26 cellular contexts compared by ENCODE assay signal in the genomic region with DNA sequence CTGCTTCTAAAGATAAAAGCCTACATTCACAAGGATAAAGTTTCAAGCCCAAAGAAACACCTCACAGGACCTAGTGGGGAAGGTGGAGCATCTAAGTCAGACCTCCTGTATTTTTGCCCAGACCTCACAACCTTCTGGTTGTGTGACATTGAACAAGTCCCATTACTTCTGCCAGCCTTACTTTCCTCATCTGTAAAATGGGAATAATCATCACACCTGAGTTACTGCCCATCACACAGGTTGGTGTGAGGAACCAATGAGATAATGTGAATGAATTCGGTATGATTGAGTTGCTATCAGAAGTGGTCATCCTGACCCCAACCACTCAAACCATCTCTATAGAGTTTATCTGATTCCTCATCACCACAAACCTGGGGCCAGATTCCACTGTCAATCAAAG. TPM values are rescaled to one million over a fixed set of nuclear protein-coding genes. Genes with fewer than 3 reads are reported as not detected.
DNase-seq lines count a peak whose midpoint lies in the region; ATAC-seq, FAIRE-seq and TF ChIP-seq lines count a peak whose summit lies in the region.
"Had no signal": no experiment of that assay in that cellular context is flagged by ENCODE, and none has a peak within 500 bp of the region (broad histone marks: within the 10 kb centered on the region; RNA-seq: fewer than 3 reads in every experiment).

No MANE protein-coding gene starts in this region.

- BruUV-seq in GM12878 (replicated peaks; lab: Mats Ljungman, UMichigan) = no TSS peak

- H3K27ac ChIP-seq in GM12878 (ENCODE audit: control insufficient read depth, insufficient read depth) = no peak overlapping the region
- H3K27ac ChIP-seq in keratinocyte (ENCODE audit: control insufficient read depth, insufficient read depth, low read length) = no peak overlapping the region
- H3K27ac ChIP-seq: BLaER1 had no signal

- TF ChIP-seq EP300 in GM12878 (IDR thresholded peaks at IDR 0.05; ENCODE audit: borderline replicate concordance in 1 of 2, control insufficient read depth in 1 of 2, low read depth in 2 of 2, low read length in 2 of 2) = no peak

- SMC1A ChIA-PET in GM12878 (lab: Charles Lee; ENCODE audit: uncharacterized antibody, unreplicated experiment) = no interaction called here

- H3K4me1 ChIP-seq in GM12878 (ENCODE audit: control insufficient read depth, insufficient read depth, low read length) = no peaks in the 10 kb centered on the region
- H3K4me1 ChIP-seq in keratinocyte (ENCODE audit: control insufficient read depth, extremely low read depth, insufficient read depth, low read length) = peaks cover 28% of the 10 kb centered on the region
- H3K4me1 ChIP-seq: BE2C had no signal

- dilution Hi-C loops in keratinocyte (cut with MboI; ENCODE audit: extremely low pct_ligation_motif_present, low sequenced_read_pairs) = no loop called here

- intact Hi-C loops in GM12878 (cut with micrococcal nuclease; ENCODE audit: unreplicated experiment) = no loop called here

- H3K27me3 ChIP-seq in GM12878 (replicated peaks in 1 of 2; ENCODE audit: control insufficient read depth in 2 of 2, insufficient read depth in 2 of 2, low read length in 1 of 2) = peaks cover 0 to 3% of the 10 kb centered on the region in 2 experiments; a peak in 1 of 4 replicates
- no peaks in the 10 kb centered on the region for H3K27me3 ChIP-seq in keratinocyte (ENCODE audit: control insufficient read depth, extremely low read depth, insufficient read depth, low read length)
- H3K27me3 ChIP-seq: BE2C, BLaER1 had no signal

- H4K20me1 ChIP-seq in GM12878 (ENCODE audit: control insufficient read depth, insufficient read depth) (no peaks in the 10 kb centered on the region), keratinocyte (ENCODE audit: control insufficient read depth, extremely low read depth, insufficient read depth, low read length) (no peaks in the 10 kb centered on the region)
- H4K20me1 ChIP-seq: BLaER1 had no signal

- no peak for TF ChIP-seq POLR2A in GM12878 (IDR thresholded peaks at IDR 0.05; ENCODE audit: low read depth, low read length)

- no peak for TF ChIP-seq RAD21 in GM12878 (IDR thresholded peaks at IDR 0.05; ENCODE audit: insufficient read depth, low read depth, low read length)

- H3K4me3 ChIP-seq in GM12878 (no peak overlapping the region), keratinocyte (ENCODE audit: control insufficient read depth in 2 of 3, extremely low read depth in 1 of 3, insufficient read depth in 2 of 3, low read depth in 1 of 3, low read length in 3 of 3) (no peak overlapping the region)
- H3K4me3 ChIP-seq: BLaER1 had no signal

- in situ Hi-C loops in GM12878 (cut with MboI) = no loop called here

- FAIRE-seq in GM12878 (lab: Jason Lieb, UNC) (peak; percentile 7), keratinocyte (lab: Jason Lieb, UNC) (no peak)
- FAIRE-seq: A204.1, GM12891, GM19239 had no signal

- CTCF ChIA-PET in HEK293T (lab: Yijun Ruan, JAX) = interaction anchor here (0.6 kb wide), 1 partner anchor 194 kb away, joined by 3 read pairs; no protein-coding TSS in a partner anchor
- CTCF ChIA-PET in GM12878 (lab: Yijun Ruan, JAX) = no interaction called here

- H3K9me3 ChIP-seq in GM12878 (replicated peaks; ENCODE audit: control insufficient read depth, insufficient read depth, low read length) (no peaks in the 10 kb centered on the region), keratinocyte (ENCODE audit: control insufficient read depth, low read depth, low read length) (no peaks in the 10 kb centered on the region)
- H3K9me3 ChIP-seq: BE2C, BLaER1 had no signal

- H3K9ac ChIP-seq in GM12878 (ENCODE audit: control insufficient read depth, insufficient read depth, low read length) (no peak overlapping the region), keratinocyte (ENCODE audit: control insufficient read depth, extremely low read depth, insufficient read depth, low read length) (peak overlapping the region; percentile 9)
- H3K9ac ChIP-seq: BLaER1 had no signal

- no peaks in the 10 kb centered on the region for H3K79me2 ChIP-seq in GM12878 (ENCODE audit: control insufficient read depth, insufficient read depth, low read length)
- H3K79me2 ChIP-seq in keratinocyte (ENCODE audit: control insufficient read depth, insufficient read depth, low read length) = no peaks in the 10 kb centered on the region

- DNase-seq in HEK293T (ENCODE audit: extremely low spot score) (no peak), GM12878 (ENCODE audit: low read depth, low spot score) (no peak), keratinocyte (ENCODE audit: low read depth, low spot score) (no peak), NCI-H345 (lab: John Stamatoyannopoulos, UW) (no peak), KG1 (lab: John Stamatoyannopoulos, UW) (no peak)
- DNase-seq: 8988T; ACHN; BE2C; C1 segment of cervical spinal cord; CD4-positive, alpha-beta memory T cell; CD4-positive, CD25-positive, alpha-beta regulatory T cell; CD8-positive, alpha-beta memory T cell; COR-L47; DMS 273 treated with DMSO at 0.1 percent for 48 hours; DMS153; DMS53; DMS79; DND-41; EL; GDM1 had no signal

- no peak for ATAC-seq in GM12878

- RAD21 ChIA-PET in GM12878 (lab: Charles Lee; ENCODE audit: unreplicated experiment) = no interaction called here

- TF ChIP-seq CTCF in GM12878 (IDR thresholded peaks at IDR 0.05 in 2 of 3, conservative IDR thresholded peaks at IDR 0.05 in 1 of 3; ENCODE audit: control insufficient read depth in 2 of 3, extremely low read depth in 1 of 3, insufficient read depth in 1 of 3, low read depth in 3 of 3, low read length in 3 of 3) (no peak), keratinocyte (optimal IDR thresholded peaks at IDR 0.05 in 1 of 3, IDR thresholded peaks at IDR 0.05 in 1 of 3, conservative IDR thresholded peaks at IDR 0.05 in 1 of 3; ENCODE audit: extremely low read depth in 1 of 3, insufficient read depth in 2 of 3, low read length in 3 of 3) (no peak)

- H2AFZ ChIP-seq in GM12878 (ENCODE audit: control insufficient read depth, low read depth, low read length) (no peak overlapping the region), keratinocyte (ENCODE audit: control insufficient read depth, low read length) (no peak overlapping the region)

- H3K9me1 ChIP-seq in keratinocyte (ENCODE audit: control insufficient read depth, extremely low read depth, insufficient read depth, low read length) = no peaks in the 10 kb centered on the region

- 0% methylated on average over 1 of the region's 1 CpG for WGBS in GM12878 (ENCODE audit: insufficient coverage, insufficient replicate concordance, low lambda C conversion rate, missing lambda C conversion rate)

- no peak overlapping the region for H3K4me2 ChIP-seq in GM12878 (ENCODE audit: control insufficient read depth, insufficient read depth)
- H3K4me2 ChIP-seq in keratinocyte (ENCODE audit: control insufficient read depth, extremely low read depth, insufficient read depth, low read depth, low read length) = peak overlapping the region; percentile 25
- H3K4me2 ChIP-seq: BLaER1 had no signal

- H3K36me3 ChIP-seq in GM12878 (ENCODE audit: control insufficient read depth in 2 of 2, insufficient read depth in 2 of 2, low read length in 1 of 2) (no peaks in the 10 kb centered on the region), keratinocyte (ENCODE audit: control insufficient read depth in 2 of 2, extremely low read depth in 1 of 2, insufficient read depth in 2 of 2, low read length in 2 of 2) (no peaks in the 10 kb centered on the region)
- H3K36me3 ChIP-seq: BE2C, BLaER1 had no signal

- POLR2A ChIA-PET in HEK293T (lab: Yijun Ruan, JAX) = no interaction called here
- POLR2A ChIA-PET in GM12878 (lab: Charles Lee) = no interaction called here

TF ChIP-seq in HEK293T, 16 proteins besides CTCF, POLR2A, EP300 and RAD21 (continues in another document):
- no peak for TF ChIP-seq BHLHE40 (IDR thresholded peaks at IDR 0.05; ENCODE audit: borderline replicate concordance)

TF ChIP-seq in GM12878, 131 proteins besides CTCF, POLR2A, EP300 and RAD21 (continues in another document):
- no peak for TF ChIP-seq IRF4 (IDR thresholded peaks at IDR 0.05; ENCODE audit: low read depth, low read length)
- no peak for TF ChIP-seq PAX8 (IDR thresholded peaks at IDR 0.05)
- TF ChIP-seq MEF2A (IDR thresholded peaks at IDR 0.05; ENCODE audit: insufficient read depth, low read depth, low read length) = no peak

RNA-seq across cellular contexts. Expression of a gene that starts 11.1 kb away (rescaled TPM):
- 117 and 146 TPM in 2 replicates for total RNA-seq in GM12878 (2013; cell fraction: nucleolus; rRNA removed)
- total RNA-seq in GM12878 (2014; rRNA removed) (1.7 and 1.9 TPM in 2 replicates), GM12878 (2014; rRNA removed; fragmentation: Illumina TruSeq; extraction: Trizol) (0.67 and 0.88 TPM in 2 replicates), GM12878 (2021) (2.4 and 3.0 TPM in 2 replicates)
- polyA plus RNA-seq in GM12878 (2011; ENCODE audit: low read depth) = 0.80 TPM
- polyA plus RNA-seq in GM12878 (2011; rRNA removed) (0.14 and 0.42 TPM in 2 replicates), GM12878 (2014; fragmentation: Illumina TruSeq; extraction: Trizol) (0.33 and 0.94 TPM in 2 replicates), GM12878 (2014; fragmentation: Nextera tagmentation; extraction: Ambion mirVana) (under 1 TPM; 0.20 to 0.24 TPM), GM12878 (2014; rRNA removed) (1.1 and 1.4 TPM in 2 replicates), GM12878 (2016; fragmentation: Nextera tagmentation; extraction: Ambion mirVana) (under 1 TPM; 0.55 to 0.81 TPM), keratinocyte (3.2 to 7.5 TPM (median 4.3 TPM) in 3 replicates)
- 0.52 and 0.57 TPM in 2 replicates for polyA plus RNA-seq in GM12878 (2011; cell fraction: cytosol; rRNA removed)
- polyA plus RNA-seq in GM12878 (2011; cell fraction: nucleus; rRNA removed) = 1.6 and 1.9 TPM in 2 replicates
- 1.1 and 1.5 TPM in 2 replicates for polyA plus RNA-seq in GM12878 (2012)
- polyA minus RNA-seq in GM12878 (2011; rRNA and poly(A)+ RNA removed) = 1.0 and 1.3 TPM in 2 replicates
- polyA minus RNA-seq in GM12878 (2011; cell fraction: cytosol; rRNA and poly(A)+ RNA removed) = not detected in 2 replicates
- 2.2 and 2.7 TPM in 2 replicates for polyA minus RNA-seq in GM12878 (2011; cell fraction: nucleus; rRNA and poly(A)+ RNA removed)
- polyA plus RNA-seq in keratinocyte (2011; ENCODE audit: low read depth) = 6.9 TPM
- polyA plus RNA-seq in keratinocyte (2011; cell fraction: cytosol; rRNA removed) = 6.1 and 9.0 TPM in 2 replicates
- 21.3 and 28.8 TPM in 2 replicates for polyA plus RNA-seq in keratinocyte (2011; cell fraction: nucleus; rRNA removed)
- polyA plus RNA-seq in keratinocyte (2012; ENCODE audit: low replicate concordance) = 7.4 and 15.4 TPM in 2 replicates
- 20.6 to 28.2 TPM (median 22.4 TPM) in 3 replicates for polyA minus RNA-seq in keratinocyte
- polyA minus RNA-seq in keratinocyte (2011; cell fraction: cytosol; rRNA and poly(A)+ RNA removed) = 18.4 TPM
- polyA minus RNA-seq in keratinocyte (2011; cell fraction: nucleus; rRNA and poly(A)+ RNA removed) = 28.7 and 47.2 TPM in 2 replicates
- polyA plus RNA-seq: AG04450, CD14-positive monocyte had no signal
